ENCODE assay signal across 10 cellular contexts in the genomic region with DNA sequence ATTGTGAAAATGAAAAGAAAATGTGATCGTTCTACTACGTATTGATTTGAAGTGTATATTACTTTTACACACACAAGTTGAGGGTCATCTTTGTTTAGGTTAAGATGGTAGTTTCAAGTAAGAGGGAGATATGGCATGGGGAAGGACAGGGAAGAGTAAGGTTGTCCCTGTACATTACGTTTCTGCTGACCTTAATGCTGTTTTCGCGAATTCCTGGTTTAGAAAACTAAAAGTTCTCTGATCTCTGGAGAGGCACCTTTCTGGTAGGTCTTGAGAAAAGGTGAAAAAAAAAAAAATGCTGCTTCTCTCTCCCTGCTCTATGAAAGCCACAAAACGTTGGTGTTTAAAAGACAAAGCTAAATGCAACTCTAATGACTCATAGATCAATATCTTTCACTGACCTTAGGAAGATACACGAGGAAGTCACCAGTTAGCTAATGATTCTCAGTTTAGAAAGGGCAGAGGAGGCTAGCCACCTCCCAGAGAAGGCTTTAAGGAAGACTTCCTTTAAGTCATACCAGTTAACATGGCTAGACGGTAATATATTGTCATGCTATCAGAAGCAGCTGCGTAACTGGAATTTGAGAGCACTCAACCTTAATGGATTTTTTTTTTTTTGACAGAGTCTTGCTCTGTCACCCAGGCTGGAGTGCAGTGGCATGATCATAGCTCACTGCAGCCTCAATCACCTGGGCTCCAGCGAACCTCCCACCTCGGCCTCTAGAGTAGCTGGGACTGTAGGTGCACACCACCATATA. TPM values are rescaled to one million over a fixed set of nuclear protein-coding genes. Genes with fewer than 3 reads are reported as not detected.
DNase-seq lines count a peak whose midpoint lies in the region; ATAC-seq and TF ChIP-seq lines count a peak whose summit lies in the region.
"Had no signal": no experiment of that assay in that cellular context is flagged by ENCODE, and none has a peak within 500 bp of the region (broad histone marks: within the 10 kb centered on the region; RNA-seq: fewer than 3 reads in every experiment).

No MANE protein-coding gene starts in this region.

- no peaks in the 10 kb centered on the region for H3K9me3 ChIP-seq in right atrium auricular region

- H3K4me1 Mint-ChIP-seq in stimulated activated memory B cell treated with anti-CD40 and anti-IgM and Interleukin-4, amounts not matched to agents 10 μg/mL and 1 μg/mL and 100 μg/mL, for 72 hours, result no peaks in the 10 kb centered on the region

- H3K27ac Mint-ChIP-seq in stimulated activated memory B cell treated with anti-CD40 and anti-IgM and Interleukin-4, amounts not matched to agents 10 μg/mL and 1 μg/mL and 100 μg/mL, for 72 hours, result no peak overlapping the region
- H3K27ac Mint-ChIP-seq: effector memory CD8-positive, alpha-beta T cell had no signal

- TF ChIP-seq CTCF in right atrium auricular region (IDR thresholded peaks at IDR 0.05), result no peak

- H3K4me3 Mint-ChIP-seq in stimulated activated memory B cell treated with anti-CD40 and anti-IgM and Interleukin-4, amounts not matched to agents 10 μg/mL and 1 μg/mL and 100 μg/mL, for 72 hours, result no peak overlapping the region
- H3K4me3 Mint-ChIP-seq: effector memory CD8-positive, alpha-beta T cell had no signal

- H3K36me3 Mint-ChIP-seq in stimulated activated memory B cell treated with anti-CD40 and anti-IgM and Interleukin-4, amounts not matched to agents 10 μg/mL and 1 μg/mL and 100 μg/mL, for 72 hours, result no peaks in the 10 kb centered on the region

- H3K4me3 ChIP-seq in right atrium auricular region, result no peak overlapping the region

- H3K36me3 ChIP-seq in right atrium auricular region, result no peaks in the 10 kb centered on the region

- H3K27ac ChIP-seq in right atrium auricular region, result no peak overlapping the region

- H3K9me3 Mint-ChIP-seq in stimulated activated memory B cell treated with anti-CD40 and anti-IgM and Interleukin-4, amounts not matched to agents 10 μg/mL and 1 μg/mL and 100 μg/mL, for 72 hours, result no peaks in the 10 kb centered on the region
- H3K9me3 Mint-ChIP-seq: effector memory CD8-positive, alpha-beta T cell had no signal

- ATAC-seq in stimulated activated memory B cell treated with anti-CD40 and anti-IgM and Interleukin-4, amounts not matched to agents 10 μg/mL and 1 μg/mL and 100 μg/mL, for 72 hours, result peak; percentile 75
- no peak for ATAC-seq in HG03045 (IDR thresholded peaks at IDR 0.05; ENCODE audit: unreplicated experiment)
- no peak for ATAC-seq in HG03159 (IDR thresholded peaks at IDR 0.05; ENCODE audit: unreplicated experiment)
- ATAC-seq: effector memory CD8-positive, alpha-beta T cell had no signal

- H3K27me3 Mint-ChIP-seq in stimulated activated memory B cell treated with anti-CD40 and anti-IgM and Interleukin-4, amounts not matched to agents 10 μg/mL and 1 μg/mL and 100 μg/mL, for 72 hours, result peaks cover 7% of the 10 kb centered on the region

- DNase-seq in NCI-H2107 treated with DMSO at 0.1 percent for 48 hours (lab: John Stamatoyannopoulos, UW; ENCODE audit: unreplicated experiment) (peak; percentile 22), NCI-H2107 (lab: John Stamatoyannopoulos, UW) (no peak), NOMO-1 (lab: John Stamatoyannopoulos, UW; ENCODE audit: unreplicated experiment in 2 of 2) (peak; percentile 36 to 87), dermis blood vessel endothelial cell (peak; percentile 30), right atrium auricular region (ENCODE audit: low spot score) (no peak)
- DNase-seq: activated CD8-positive, alpha-beta memory T cell treated with anti-CD3 and anti-CD28 coated beads for 24 hours; effector memory CD8-positive, alpha-beta T cell had no signal

- H3K4me1 ChIP-seq in right atrium auricular region, result no peaks in the 10 kb centered on the region

- H3K27me3 ChIP-seq in right atrium auricular region, result no peaks in the 10 kb centered on the region

RNA-seq across cellular contexts. Expression of gene TXNDC2, which starts 13.2 kb away (rescaled TPM):
- total RNA-seq in dermis blood vessel endothelial cell, result 0.05 TPM in 1 of 2 replicates, not detected in the other
- total RNA-seq in right atrium auricular region, result not detected

RNA-seq across cellular contexts. Expression of gene VAPA, which starts 14.8 kb away (rescaled TPM):
- 261 and 330 TPM in 2 replicates for total RNA-seq in dermis blood vessel endothelial cell
- total RNA-seq in right atrium auricular region, result 100 to 1,000 TPM; 213 to 227 TPM

Comparison
In these comparisons a context has a peak if more than half of its experiments do, and no peak if none do; other contexts are left out.
1. DNase-seq: peak in NCI-H2107 treated with DMSO at 0.1 percent for 48 hours (single experiment), NOMO-1 (2 of 2) and dermis blood vessel endothelial cell (single experiment); none in NCI-H2107 (single experiment) and right atrium auricular region (single experiment).